In genomic region chr17:51992864-51993413, GRCh38 we compare ENCODE assay signal across 23 cellular contexts.
"Had no signal": no experiment of that assay in that cellular context is flagged by ENCODE, and none has a peak within 500 bp of the region (broad histone marks: within the 10 kb centered on the region; RNA-seq: fewer than 3 reads in every experiment).

No MANE protein-coding gene starts in this region.

- H3K9me3 ChIP-seq: SJSA1 had no signal

- H3K27ac ChIP-seq: KMS-11, SJSA1, SK-N-MC had no signal

- H3K4me3 ChIP-seq: K562, SJSA1, SK-N-MC had no signal

- H3K27me3 ChIP-seq: SJSA1 had no signal

- H3K4me1 ChIP-seq: SJSA1 had no signal

- H3K4me2 ChIP-seq: KMS-11 had no signal

- H3K36me3 ChIP-seq: SJSA1 had no signal

- FAIRE-seq: K562, RCC 7860 had no signal

- H3K9ac ChIP-seq: KMS-11 had no signal

- ATAC-seq: K562, T-helper 17 cell had no signal

- DNase-seq: MV-4-11, NCI-H1048, NCI-H1105, NCI-H1417, NCI-H1436 treated with DMSO at 0.1 percent for 48 hours, NCI-H1694, NCI-H187 treated with DMSO at 0.1 percent for 48 hours, NCI-H2029 treated with DMSO at 0.1 percent for 48 hours, NCI-H2171 treated with DMSO at 0.1 percent for 48 hours, NCI-H345, NCI-H510A, NCI-H524 treated with DMSO at 0.1 percent for 48 hours, NCI-H69, Right ventricle myocardium superior, RPMI8226, SIG-M5, T-helper 1 cell, T-helper 17 cell had no signal
